15 cellular contexts compared by ENCODE assay signal in genomic region chr17:72005332-72006163, GRCh38.
DNase-seq lines count a peak whose midpoint lies in the region; ATAC-seq, FAIRE-seq and TF ChIP-seq lines count a peak whose summit lies in the region.
"Had no signal": no experiment of that assay in that cellular context is flagged by ENCODE, and none has a peak within 500 bp of the region (broad histone marks: within the 10 kb centered on the region; RNA-seq: fewer than 3 reads in every experiment).

No MANE protein-coding gene starts in this region.

- H3K9me3 ChIP-seq in SK-N-SH (no peaks in the 10 kb centered on the region), GM12878 (replicated peaks; ENCODE audit: control insufficient read depth, insufficient read depth, low read length) (peaks cover 5% of the 10 kb centered on the region), Peyer's patch (no peaks in the 10 kb centered on the region), tibial artery (no peaks in the 10 kb centered on the region)
- H3K9me3 ChIP-seq: colonic mucosa, SJCRH30 had no signal

- no peak overlapping the region for H3K4me2 ChIP-seq in SK-N-SH
- peak overlapping the region; percentile 73 for H3K4me2 ChIP-seq in GM12878 (ENCODE audit: control insufficient read depth, insufficient read depth)

- intact Hi-C loops in GM12878 (cut with micrococcal nuclease; ENCODE audit: unreplicated experiment), result loop anchor here (1.0 to 5.0 kb wide), 7 partner anchors 25 to 512 kb away; no protein-coding TSS in a partner anchor
- intact Hi-C loops in tibial artery (cut with DNase I; ENCODE audit: low total_unique reads), result no loop called here

- H3K9me2 ChIP-seq in SK-N-SH, result no peaks in the 10 kb centered on the region

- H3K9ac ChIP-seq in SK-N-SH (no peak overlapping the region), GM12878 (ENCODE audit: control insufficient read depth, insufficient read depth, low read length) (peak overlapping the region; percentile 58)

- H3K4me1 ChIP-seq in SK-N-SH (ENCODE audit: control insufficient read depth in 1 of 2, insufficient read depth in 2 of 2, low read depth in 1 of 2, low read length in 1 of 2) (peaks cover 15 to 19% of the 10 kb centered on the region in 2 experiments), GM12878 (ENCODE audit: control insufficient read depth, insufficient read depth, low read length) (peaks cover 7% of the 10 kb centered on the region; the same call in 1 of the 2 replicates), Peyer's patch (no peaks in the 10 kb centered on the region), tibial artery (no peaks in the 10 kb centered on the region)
- H3K4me1 ChIP-seq: colonic mucosa, SJCRH30 had no signal

- no peak for DNase-seq in SK-N-SH
- peak; percentile 72 for DNase-seq in GM12878 (ENCODE audit: low read depth, low spot score)
- no peak for DNase-seq in Peyer's patch
- DNase-seq in GF-D8 (lab: John Stamatoyannopoulos, UW), result no peak
- no peak for DNase-seq in tibial artery
- DNase-seq: amygdala, colonic mucosa, NCI-H2029, nucleus accumbens, SJCRH30 had no signal

- in situ Hi-C loops in GM12878 (cut with MboI), result no loop called here

- no peaks in the 10 kb centered on the region for H3K27me3 ChIP-seq in SK-N-SH (ENCODE audit: insufficient read depth)
- no peaks in the 10 kb centered on the region for H3K27me3 ChIP-seq in GM12878 (replicated peaks in 1 of 2; ENCODE audit: control insufficient read depth in 2 of 2, insufficient read depth in 2 of 2, low read length in 1 of 2)
- no peaks in the 10 kb centered on the region for H3K27me3 ChIP-seq in Peyer's patch
- H3K27me3 ChIP-seq in tibial artery, result no peaks in the 10 kb centered on the region
- H3K27me3 ChIP-seq: colonic mucosa had no signal

- BruUV-seq in GM12878 (replicated peaks; lab: Mats Ljungman, UMichigan), result no TSS peak

- H3K4me3 ChIP-seq in SK-N-SH (ENCODE audit: low read depth in 2 of 2, low read length in 1 of 2), result no peak overlapping the region
- peak overlapping the region; percentile 35; the same call in 1 of the 2 replicates for H3K4me3 ChIP-seq in GM12878
- no peak overlapping the region for H3K4me3 ChIP-seq in Peyer's patch
- H3K4me3 ChIP-seq in tibial artery, result no peak overlapping the region
- H3K4me3 ChIP-seq: colonic mucosa, SJCRH30 had no signal

- TF ChIP-seq POLR2A in GM12878 (IDR thresholded peaks at IDR 0.05; ENCODE audit: low read depth, low read length) (no peak), Peyer's patch (IDR thresholded peaks at IDR 0.05) (no peak)

- RAD21 ChIA-PET in GM12878 (lab: Charles Lee; ENCODE audit: unreplicated experiment), result interaction anchor here (0.7 to 5.4 kb wide), 15 partner anchors 16 to 534 kb away, joined by 3 to 42 read pairs (median 5); partner anchors contain the start of gene SOX9

- H3K36me3 ChIP-seq in SK-N-SH (replicated peaks in 1 of 2; ENCODE audit: control insufficient read depth in 1 of 2, insufficient read depth in 2 of 2, low read length in 1 of 2), result no peaks in the 10 kb centered on the region
- H3K36me3 ChIP-seq in GM12878 (ENCODE audit: control insufficient read depth in 2 of 2, insufficient read depth in 2 of 2, low read length in 1 of 2), result no peaks in the 10 kb centered on the region
- H3K36me3 ChIP-seq in Peyer's patch, result no peaks in the 10 kb centered on the region
- H3K36me3 ChIP-seq in tibial artery, result no peaks in the 10 kb centered on the region
- H3K36me3 ChIP-seq: colonic mucosa, SJCRH30 had no signal

- no peaks in the 10 kb centered on the region for H3K79me2 ChIP-seq in SK-N-SH (ENCODE audit: insufficient read depth)
- no peaks in the 10 kb centered on the region for H3K79me2 ChIP-seq in GM12878 (ENCODE audit: control insufficient read depth, insufficient read depth, low read length)

- TF ChIP-seq EP300 in SK-N-SH (IDR thresholded peaks at IDR 0.05; ENCODE audit: borderline replicate concordance in 1 of 2, low read depth in 1 of 2, low read length in 1 of 2) (no peak), GM12878 (IDR thresholded peaks at IDR 0.05; ENCODE audit: borderline replicate concordance in 1 of 2, control insufficient read depth in 1 of 2, low read depth in 2 of 2, low read length in 2 of 2) (peak in 1 of 2 experiments; percentile 57; a peak in 1 of 4 replicates)

- H3F3A ChIP-seq in SK-N-SH (replicated peaks; ENCODE audit: insufficient read depth), result peaks cover 15% of the 10 kb centered on the region

- peak; percentile 87 for FAIRE-seq in GM12878 (lab: Jason Lieb, UNC)

- H3K27ac ChIP-seq in SK-N-SH (ENCODE audit: low read depth in 2 of 2, low read length in 1 of 2), result no peak overlapping the region
- peak overlapping the region; percentile 87 for H3K27ac ChIP-seq in GM12878 (ENCODE audit: control insufficient read depth, insufficient read depth)
- no peak overlapping the region for H3K27ac ChIP-seq in Peyer's patch
- H3K27ac ChIP-seq in tibial artery, result no peak overlapping the region
- H3K27ac ChIP-seq: 22Rv1, colonic mucosa, SJCRH30, VCaP had no signal

- ATAC-seq in SK-N-SH treated with all-trans-retinoic acid at 6 μM for 48 hours, result no peak
- peak; percentile 46 for ATAC-seq in GM21619 (IDR thresholded peaks at IDR 0.05; ENCODE audit: unreplicated experiment)
- peak; percentile 58 for ATAC-seq in HG03064 (IDR thresholded peaks at IDR 0.05; ENCODE audit: low read depth, unreplicated experiment)
- ATAC-seq in GM12878, result peak; percentile 86

- TF ChIP-seq RAD21 in SK-N-SH (IDR thresholded peaks at IDR 0.05; ENCODE audit: low read length) (0 out of 2 replicates have a peak, but pooled peaks have one; percentile 6), GM12878 (IDR thresholded peaks at IDR 0.05; ENCODE audit: insufficient read depth, low read depth, low read length) (peak; percentile 67)

- CTCF ChIA-PET in SK-N-SH (lab: Yijun Ruan, JAX), result no interaction called here
- CTCF ChIA-PET in GM12878 (lab: Yijun Ruan, JAX), result interaction anchor here (0.7 to 2.7 kb wide), 9 partner anchors 17 to 534 kb away, joined by 3 to 9 read pairs (median 3); partner anchors contain the start of gene SOX9

- POLR2A ChIA-PET in SK-N-SH (lab: Yijun Ruan, JAX), result no interaction called here
- POLR2A ChIA-PET in GM12878 (lab: Charles Lee), result interaction anchor here (0.9 to 3.2 kb wide), 5 partner anchors 17 to 458 kb away, joined by 3 to 34 read pairs (median 3); partner anchors contain the start of gene SOX9

- no peaks in the 10 kb centered on the region for H4K20me1 ChIP-seq in SK-N-SH (ENCODE audit: insufficient read depth)
- no peaks in the 10 kb centered on the region for H4K20me1 ChIP-seq in GM12878 (ENCODE audit: control insufficient read depth, insufficient read depth)

- 88% methylated on average over 6 of the region's 6 CpGs for WGBS in SK-N-SH (ENCODE audit: low lambda C conversion rate)
- WGBS in GM12878 (ENCODE audit: insufficient coverage, insufficient replicate concordance, low lambda C conversion rate, missing lambda C conversion rate), result 0% methylated on average over 6 of the region's 6 CpGs

- SMC1A ChIA-PET in GM12878 (lab: Charles Lee; ENCODE audit: uncharacterized antibody, unreplicated experiment), result interaction anchor here (0.5 to 4.2 kb wide), 20 partner anchors 15 to 1238 kb away, joined by 3 to 30 read pairs (median 4); partner anchors contain the start of gene SOX9

- H2AFZ ChIP-seq in SK-N-SH (ENCODE audit: low read depth) (no peak overlapping the region), GM12878 (ENCODE audit: control insufficient read depth, low read depth, low read length) (no peak overlapping the region; the same call in 1 of the 2 replicates)

- TF ChIP-seq CTCF in SK-N-SH (IDR thresholded peaks at IDR 0.05), result no peak
- peak in 2 of 3 experiments; percentile 27 to 33; a peak in 3 of 6 replicates for TF ChIP-seq CTCF in GM12878 (IDR thresholded peaks at IDR 0.05 in 2 of 3, conservative IDR thresholded peaks at IDR 0.05 in 1 of 3; ENCODE audit: control insufficient read depth in 2 of 3, extremely low read depth in 1 of 3, insufficient read depth in 1 of 3, low read depth in 3 of 3, low read length in 3 of 3)
- no peak for TF ChIP-seq CTCF in Peyer's patch (IDR thresholded peaks at IDR 0.05)
- no peak for TF ChIP-seq CTCF in tibial artery (IDR thresholded peaks at IDR 0.05)

TF ChIP-seq in SK-N-SH, 30 proteins besides CTCF, POLR2A, EP300 and RAD21 (continues in another document):
- TF ChIP-seq JUND (IDR thresholded peaks at IDR 0.05) (no peak), TAF1 (IDR thresholded peaks at IDR 0.05; ENCODE audit: borderline replicate concordance, low read depth, low read length) (no peak), NFIC (IDR thresholded peaks at IDR 0.05; ENCODE audit: borderline replicate concordance) (no peak), RFX5 (IDR thresholded peaks at IDR 0.05; ENCODE audit: low read length) (no peak), FOXM1 (IDR thresholded peaks at IDR 0.05; ENCODE audit: low read depth) (no peak), NRF1 (IDR thresholded peaks at IDR 0.05; ENCODE audit: low read depth, low read length) (no peak)

TF ChIP-seq in SK-N-SH treated with all-trans-retinoic acid at 6 μM for 48 hours, 23 proteins besides CTCF, POLR2A, EP300 and RAD21 (continues in another document):
- TF ChIP-seq ZNF565 (CRISPR knock-in tag; conservative IDR thresholded peaks at IDR 0.05; ENCODE audit: low read depth), result no peak

TF ChIP-seq in GM12878, 131 proteins besides CTCF, POLR2A, EP300 and RAD21 (continues in another document):
- TF ChIP-seq WRNIP1 (IDR thresholded peaks at IDR 0.05; ENCODE audit: borderline replicate concordance, low read depth, low read length), result no peak
- no peak for TF ChIP-seq PBX3 (IDR thresholded peaks at IDR 0.05; ENCODE audit: insufficient replicate concordance, low read depth, low read length)
- TF ChIP-seq MYC (IDR thresholded peaks at IDR 0.05; ENCODE audit: insufficient read depth, insufficient read length, insufficient replicate concordance, low read length, severe bottlenecking), result no peak
- TF ChIP-seq PAX5 (IDR thresholded peaks at IDR 0.05; ENCODE audit: borderline replicate concordance, low read depth, low read length), result no peak

Comparison
In these comparisons a context has a peak if more than half of its experiments do, and no peak if none do; other contexts are left out.
1. CTCF ChIP-seq: peak in GM12878 (2 of 3); none in SK-N-SH (single experiment), Peyer's patch (0 of 6) and tibial artery (0 of 2).
2. Of the 26 proteins assayed by ChIP-seq in both GM12878 and SK-N-SH: peak only in GM12878: CHD2, CTCF, FOXM1, MXI1, SMC3, TCF12 and 1 more; only in SK-N-SH: none; in both: RAD21; in neither: 17; mixed calls (peak in some experiments, not most) for 1.